Comparison of ENCODE assay signal across 1 cellular context in the genomic region with DNA sequence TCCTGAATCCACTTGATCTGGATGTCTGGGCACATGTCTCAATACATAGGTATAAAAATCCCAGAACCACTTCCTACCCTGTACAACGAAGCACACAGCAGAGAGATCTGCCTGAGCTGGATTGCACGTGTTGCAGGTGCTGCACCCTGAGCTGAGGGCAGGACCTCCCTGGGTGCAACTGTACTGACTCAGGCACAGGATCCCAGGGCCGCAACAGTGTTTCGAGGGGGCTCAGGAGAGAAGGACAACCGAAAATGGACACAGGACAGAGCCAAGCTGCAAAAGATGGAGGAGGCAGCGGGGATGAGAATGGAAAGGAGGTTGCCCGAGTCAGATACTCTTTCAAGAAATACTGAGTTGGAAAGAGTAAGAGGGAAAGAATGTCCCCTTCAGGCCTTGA.
TF ChIP-seq lines count a peak whose summit lies in the region.

No MANE protein-coding gene starts in this region.

TF ChIP-seq in HepG2, 621 proteins besides CTCF, POLR2A, EP300 and RAD21 (continued from another document):
- 0 out of 2 replicates have a peak, but pooled peaks have one; percentile 10 for TF ChIP-seq MNT (IDR thresholded peaks at IDR 0.05)
